In genomic region chr1:29849038-29849750, GRCh38 we compare ENCODE assay signal across 8 cellular contexts.
A peak's percentile ranks its signal among the peaks of the same experiment; 100 is the strongest.
DNase-seq lines count a peak whose midpoint lies in the region; ATAC-seq and TF ChIP-seq lines count a peak whose summit lies in the region.

No MANE protein-coding gene starts in this region.

- ATAC-seq in GM18870 (IDR thresholded peaks at IDR 0.05; ENCODE audit: unreplicated experiment) (no peak), GM21381 (IDR thresholded peaks at IDR 0.05; ENCODE audit: unreplicated experiment) (no peak)

- DNase-seq in activated gamma-delta T cell treated with Interleukin-2 at 50 U/mL for 16 hours (peak; percentile 25), activated gamma-delta T cell (lab: John Stamatoyannopoulos, UW) (no peak), NB4 (ENCODE audit: low read depth) (peak; percentile 44), fibroblast of pulmonary artery (ENCODE audit: low read depth) (peak; percentile 44)
- DNase-seq in activated CD4-positive, alpha-beta T cell treated with anti-CD3 and anti-CD28 coated beads, Interleukin-2, amount 50 U/mL, for 48 hours, result peak; percentile 41 to 55
- DNase-seq in stimulated activated CD4-positive, alpha-beta T cell treated with anti-CD3 and anti-CD28 coated beads, Interleukin-12 subunit alpha, Interleukin-12 subunit beta, amount 100 ng/mL, for 24 hours (ENCODE audit: low read depth in 2 of 2), result peak; percentile 11 to 20

- TF ChIP-seq CTCF in NB4 (IDR thresholded peaks at IDR 0.05; ENCODE audit: low read depth, low read length) (peak; percentile 54), fibroblast of pulmonary artery (IDR thresholded peaks at IDR 0.05; ENCODE audit: low read length, missing control alignments) (peak; percentile 49)

- H3K4me3 ChIP-seq in NB4 (ENCODE audit: low read depth, low read length) (no peak overlapping the region), fibroblast of pulmonary artery (replicated peaks; ENCODE audit: low read depth, low read length) (no peak overlapping the region)

- TF ChIP-seq POLR2A in NB4 (IDR thresholded peaks at IDR 0.05; ENCODE audit: extremely low read depth, insufficient read length), result no peak
